ENCODE assay signal across 10 cellular contexts in genomic region chrX:130118396-130118795, GRCh38. TPM values are rescaled to one million over a fixed set of nuclear protein-coding genes. Genes with fewer than 3 reads are reported as not detected.
DNase-seq lines count a peak whose midpoint lies in the region; ATAC-seq, FAIRE-seq and TF ChIP-seq lines count a peak whose summit lies in the region.
"Had no signal": no experiment of that assay in that cellular context is flagged by ENCODE, and none has a peak within 500 bp of the region (broad histone marks: within the 10 kb centered on the region; RNA-seq: fewer than 3 reads in every experiment).

No MANE protein-coding gene starts in this region.

- peaks cover 30% of the 10 kb centered on the region for H3K4me1 Mint-ChIP-seq in T-helper 2 cell treated with Interferon-gamma antibody and Interleukin-4, amounts not matched to agents 5 μg/mL and 100 μg/mL, for 36 hours (ENCODE audit: low read depth)

- peak overlapping the region; percentile 67 for H3K27ac Mint-ChIP-seq in T-helper 2 cell treated with Interferon-gamma antibody and Interleukin-4, amounts not matched to agents 5 μg/mL and 100 μg/mL, for 36 hours
- H3K27ac Mint-ChIP-seq: activated naive CD8-positive, alpha-beta T cell had no signal

- CTCF ChIA-PET in HepG2 (lab: Yijun Ruan, JAX; ENCODE audit: low intra/inter-chr PET ratio, low total read pairs) = no interaction called here

- H3K36me3 ChIP-seq in HepG2 (replicated peaks in 1 of 2; ENCODE audit: control insufficient read depth in 1 of 2, insufficient read depth in 2 of 2, low read length in 2 of 2) (no peaks in the 10 kb centered on the region), right lobe of liver (no peaks in the 10 kb centered on the region), gastroesophageal sphincter (no peaks in the 10 kb centered on the region)

- intact Hi-C loops in HepG2 (cut with micrococcal nuclease; ENCODE audit: unreplicated experiment) (no loop called here), right lobe of liver (cut with DNase I) (no loop called here)

- 0% methylated on average over 1 of the region's 5 CpGs for WGBS in HepG2 (ENCODE audit: low lambda C conversion rate)
- WGBS in right lobe of liver (ENCODE audit: insufficient coverage, low coverage, low lambda C conversion rate, missing lambda C conversion rate) = 70% methylated on average over 2 of the region's 5 CpGs
- WGBS in gastroesophageal sphincter (ENCODE audit: low coverage in 1 of 2), 2 donors = 13% methylated on average over 1 of the region's 5 CpGs; no CpG with 5 or more reads in 1 of the 2 donors

- no peak for TF ChIP-seq RAD21 in HepG2 (CRISPR knock-in tag; IDR thresholded peaks at IDR 0.05)

- H3K27me3 ChIP-seq in HepG2 (ENCODE audit: control insufficient read depth in 1 of 2, insufficient read depth in 2 of 2, low read length in 2 of 2) = no peaks in the 10 kb centered on the region
- H3K27me3 ChIP-seq in right lobe of liver = no peaks in the 10 kb centered on the region
- H3K27me3 ChIP-seq in gastroesophageal sphincter = no peaks in the 10 kb centered on the region

- TF ChIP-seq POLR2A in HepG2 (IDR thresholded peaks at IDR 0.05; ENCODE audit: insufficient read depth in 1 of 2, low read depth in 2 of 2, low read length in 2 of 2) = no peak
- no peak for TF ChIP-seq POLR2A in right lobe of liver (IDR thresholded peaks at IDR 0.05)
- TF ChIP-seq POLR2A in gastroesophageal sphincter (IDR thresholded peaks at IDR 0.05) = no peak

- H3K4me3 ChIP-seq in HepG2 (replicated peaks in 1 of 3; ENCODE audit: insufficient read depth in 1 of 3, low read depth in 2 of 3, low read length in 3 of 3) = peak overlapping the region in 2 of 3 experiments; percentile 39 to 54; a peak in 4 of 6 replicates
- H3K4me3 ChIP-seq in right lobe of liver = no peak overlapping the region
- no peak overlapping the region for H3K4me3 ChIP-seq in gastroesophageal sphincter

- H3K4me1 ChIP-seq in HepG2 (ENCODE audit: insufficient read depth, low read length) (peaks cover 32% of the 10 kb centered on the region), right lobe of liver (no peaks in the 10 kb centered on the region), gastroesophageal sphincter (peaks cover 0 to 22% (median 0%) of the 10 kb centered on the region in 3 donors)

- peaks cover 6% of the 10 kb centered on the region for H3K36me3 Mint-ChIP-seq in T-helper 2 cell treated with Interferon-gamma antibody and Interleukin-4, amounts not matched to agents 5 μg/mL and 100 μg/mL, for 36 hours (ENCODE audit: low read depth)
- H3K36me3 Mint-ChIP-seq: activated naive CD8-positive, alpha-beta T cell had no signal

- ATAC-seq in HepG2 (peak; percentile 6; the same call in 1 of the 3 replicates), right lobe of liver (no peak), gastroesophageal sphincter (no peak)

- no peak overlapping the region for H2AFZ ChIP-seq in HepG2 (ENCODE audit: low read length)

- TF ChIP-seq EP300 in HepG2 (IDR thresholded peaks at IDR 0.05; ENCODE audit: low read depth in 2 of 2, low read length in 2 of 2) (no peak), HepG2 (CRISPR knock-in tag; IDR thresholded peaks at IDR 0.05; ENCODE audit: borderline replicate concordance) (no peak), gastroesophageal sphincter (IDR thresholded peaks at IDR 0.05) (no peak)

- no peaks in the 10 kb centered on the region for H3K27me3 Mint-ChIP-seq in T-helper 2 cell treated with Interferon-gamma antibody and Interleukin-4, amounts not matched to agents 5 μg/mL and 100 μg/mL, for 36 hours (ENCODE audit: low read depth)
- H3K27me3 Mint-ChIP-seq: activated naive CD8-positive, alpha-beta T cell had no signal

- TF ChIP-seq CTCF in HepG2 (CRISPR knock-in tag; IDR thresholded peaks at IDR 0.05) (no peak), right lobe of liver (IDR thresholded peaks at IDR 0.05) (no peak), gastroesophageal sphincter (IDR thresholded peaks at IDR 0.05) (no peak)

- in situ Hi-C loops in HepG2 (cut with HindIII; ENCODE audit: extremely low pct_ligation_motif_present, low pct_unique_long_range_greater_than_20kb) = loop anchor here (5.0 kb wide), 1 partner anchor 36 kb away; no protein-coding TSS in a partner anchor

- FAIRE-seq in HepG2 (lab: Jason Lieb, UNC) (no peak), urothelium cell line (lab: Jason Lieb, UNC) (no peak)

- H3K4me3 Mint-ChIP-seq in T-helper 2 cell treated with Interferon-gamma antibody and Interleukin-4, amounts not matched to agents 5 μg/mL and 100 μg/mL, for 36 hours = peak overlapping the region; percentile 14
- H3K4me3 Mint-ChIP-seq: activated naive CD8-positive, alpha-beta T cell had no signal

- no peaks in the 10 kb centered on the region for H3K9me3 ChIP-seq in HepG2 (ENCODE audit: low read length)
- no peaks in the 10 kb centered on the region for H3K9me3 ChIP-seq in right lobe of liver
- H3K9me3 ChIP-seq in gastroesophageal sphincter = no peaks in the 10 kb centered on the region

- no peak overlapping the region for H3K27ac ChIP-seq in HepG2 (ENCODE audit: extremely low read length, insufficient read depth, low read length)
- no peak overlapping the region for H3K27ac ChIP-seq in right lobe of liver
- peak overlapping the region in 3 of 4 donors; percentile 35 to 79 (median 37) for H3K27ac ChIP-seq in gastroesophageal sphincter

- no peak overlapping the region for H3K9ac ChIP-seq in HepG2 (ENCODE audit: insufficient read depth, low read depth, low read length)

- H3K9me3 Mint-ChIP-seq in T-helper 2 cell treated with Interferon-gamma antibody and Interleukin-4, amounts not matched to agents 5 μg/mL and 100 μg/mL, for 36 hours = no peaks in the 10 kb centered on the region

- POLR2A ChIA-PET in HepG2 (lab: Yijun Ruan, JAX) = interaction anchor here (0.8 to 1.4 kb wide), 2 partner anchors 9 to 47 kb away, joined by 3 to 5 read pairs; partner anchors contain the start of gene AIFM1

- H4K20me1 ChIP-seq in HepG2 (ENCODE audit: insufficient read depth, low read length) = no peaks in the 10 kb centered on the region

- H3K4me2 ChIP-seq in HepG2 (ENCODE audit: low read depth, low read length) = peak overlapping the region; percentile 73

- DNase-seq in HepG2 (ENCODE audit: low spot score) (no peak), right lobe of liver (no peak), urothelium cell line (ENCODE audit: low spot score) (peak; percentile 27), DMS153 treated with DMSO at 0.1 percent for 48 hours (lab: John Stamatoyannopoulos, UW; ENCODE audit: unreplicated experiment) (no peak), NOMO-1 treated with dmso at 0.1 percent for 144 hours (lab: John Stamatoyannopoulos, UW; ENCODE audit: unreplicated experiment) (no peak)
- no peak for DNase-seq in T-helper 2 cell treated with Interferon-gamma antibody and Interleukin-4, amounts not matched to agents 5 μg/mL and 100 μg/mL, for 36 hours (ENCODE audit: low spot score)
- no peak for DNase-seq in stimulated activated CD8-positive, alpha-beta memory T cell treated with anti-CD3 and anti-CD28 coated beads, Interleukin-4, amount 100 ng/mL, for 48 hours
- DNase-seq: DMS79 treated with DMSO at 0.1 percent for 48 hours had no signal

- no peaks in the 10 kb centered on the region for H3K79me2 ChIP-seq in HepG2 (ENCODE audit: insufficient read depth, low read length)

- no TSS peak for BruUV-seq in HepG2 (replicated peaks; lab: Mats Ljungman, UMichigan)

RNA-seq across cellular contexts. Expression of gene ELF4, which starts 8.1 kb away (rescaled TPM):
- total RNA-seq in HepG2 (2016; rRNA removed; fragmentation: Illumina TruSeq; extraction: Trizol) (1.3 and 1.5 TPM in 2 replicates), right lobe of liver (1 to 10 TPM in 5 of 6 experiments, under 1 TPM in 1; 0.80 to 2.8 (median 1.6) TPM), gastroesophageal sphincter (1 to 10 TPM; 4.5 to 9.5 (median 7.5) TPM)
- total RNA-seq in HepG2 (2016; cell fraction: cytosol; rRNA removed; fragmentation: Illumina TruSeq; extraction: Trizol; ENCODE audit: low read depth) = 0.35 and 1.0 TPM in 2 replicates
- 1.3 and 1.4 TPM in 2 replicates for total RNA-seq in HepG2 (2016; cell fraction: insoluble cytoplasmic fraction; rRNA removed; fragmentation: Illumina TruSeq; extraction: Trizol)
- total RNA-seq in HepG2 (2016; cell fraction: membrane; rRNA removed; fragmentation: Illumina TruSeq; extraction: Trizol) = 1.5 and 2.0 TPM in 2 replicates
- 1.0 and 1.5 TPM in 2 replicates for total RNA-seq in HepG2 (2016; cell fraction: nucleus; rRNA removed; fragmentation: Illumina TruSeq; extraction: Trizol)
- 2.6 and 3.2 TPM in 2 replicates for polyA plus RNA-seq in HepG2 (2011; rRNA removed)
- 2.6 and 2.7 TPM in 2 replicates for polyA plus RNA-seq in HepG2 (2011; cell fraction: cytosol; rRNA removed)
- 2.5 and 2.8 TPM in 2 replicates for polyA plus RNA-seq in HepG2 (2011; cell fraction: nucleus; rRNA removed)
- polyA plus RNA-seq in HepG2 (2012) = 3.9 and 4.2 TPM in 2 replicates
- polyA plus RNA-seq in HepG2 (2016; cell fraction: cytosol; fragmentation: Illumina TruSeq; extraction: Trizol; ENCODE audit: low read depth) = 0.44 and 0.53 TPM in 2 replicates
- 1.6 and 1.9 TPM in 2 replicates for polyA plus RNA-seq in HepG2 (2016; cell fraction: insoluble cytoplasmic fraction; fragmentation: Illumina TruSeq; extraction: Trizol; ENCODE audit: low read depth)
- 1.7 and 2.0 TPM in 2 replicates for polyA plus RNA-seq in HepG2 (2016; cell fraction: membrane; fragmentation: Illumina TruSeq; extraction: Trizol; ENCODE audit: low read depth)
- 1.9 and 2.0 TPM in 2 replicates for polyA plus RNA-seq in HepG2 (2016; cell fraction: nucleus; fragmentation: Illumina TruSeq; extraction: Trizol; ENCODE audit: insufficient read depth, low read depth)
- polyA minus RNA-seq in HepG2 (2011; rRNA and poly(A)+ RNA removed; ENCODE audit: low replicate concordance) = 10.0 and 60.2 TPM in 2 replicates
- polyA minus RNA-seq in HepG2 (2011; cell fraction: cytosol; rRNA and poly(A)+ RNA removed) = 3.6 and 4.7 TPM in 2 replicates
- polyA minus RNA-seq in HepG2 (2011; cell fraction: nucleus; rRNA and poly(A)+ RNA removed) = 1.4 and 1.6 TPM in 2 replicates

RNA-seq across cellular contexts. Expression of gene AIFM1, which starts 47.2 kb away (rescaled TPM):
- 46.9 and 69.3 TPM in 2 replicates for total RNA-seq in HepG2 (2016; rRNA removed; fragmentation: Illumina TruSeq; extraction: Trizol)
- total RNA-seq in HepG2 (2016; cell fraction: cytosol; rRNA removed; fragmentation: Illumina TruSeq; extraction: Trizol; ENCODE audit: low read depth) = 12.3 and 17.1 TPM in 2 replicates
- total RNA-seq in HepG2 (2016; cell fraction: insoluble cytoplasmic fraction; rRNA removed; fragmentation: Illumina TruSeq; extraction: Trizol) = 48.7 and 65.5 TPM in 2 replicates
- total RNA-seq in HepG2 (2016; cell fraction: membrane; rRNA removed; fragmentation: Illumina TruSeq; extraction: Trizol) = 23.7 and 29.4 TPM in 2 replicates
- total RNA-seq in HepG2 (2016; cell fraction: nucleus; rRNA removed; fragmentation: Illumina TruSeq; extraction: Trizol) = 47.2 and 56.1 TPM in 2 replicates
- 35.0 and 42.8 TPM in 2 replicates for polyA plus RNA-seq in HepG2 (2011; rRNA removed)
- polyA plus RNA-seq in HepG2 (2011; cell fraction: cytosol; rRNA removed) = 37.1 and 44.4 TPM in 2 replicates
- 11.8 and 14.9 TPM in 2 replicates for polyA plus RNA-seq in HepG2 (2011; cell fraction: nucleus; rRNA removed)
- 35.1 and 40.3 TPM in 2 replicates for polyA plus RNA-seq in HepG2 (2012)
- polyA plus RNA-seq in HepG2 (2016; cell fraction: cytosol; fragmentation: Illumina TruSeq; extraction: Trizol; ENCODE audit: low read depth) = 24.7 and 26.6 TPM in 2 replicates
- polyA plus RNA-seq in HepG2 (2016; cell fraction: insoluble cytoplasmic fraction; fragmentation: Illumina TruSeq; extraction: Trizol; ENCODE audit: low read depth) = 85.8 and 88.7 TPM in 2 replicates
- 26.3 and 31.8 TPM in 2 replicates for polyA plus RNA-seq in HepG2 (2016; cell fraction: membrane; fragmentation: Illumina TruSeq; extraction: Trizol; ENCODE audit: low read depth)
- polyA plus RNA-seq in HepG2 (2016; cell fraction: nucleus; fragmentation: Illumina TruSeq; extraction: Trizol; ENCODE audit: insufficient read depth, low read depth) = 67.7 and 76.4 TPM in 2 replicates
- polyA minus RNA-seq in HepG2 (2011; rRNA and poly(A)+ RNA removed; ENCODE audit: low replicate concordance) = 13.9 and 27.6 TPM in 2 replicates
- polyA minus RNA-seq in HepG2 (2011; cell fraction: cytosol; rRNA and poly(A)+ RNA removed) = 21.3 and 25.6 TPM in 2 replicates
- 11.3 and 13.1 TPM in 2 replicates for polyA minus RNA-seq in HepG2 (2011; cell fraction: nucleus; rRNA and poly(A)+ RNA removed)
- 10 to 100 TPM; 63.4 to 90.0 (median 76.7) TPM for total RNA-seq in right lobe of liver
- 10 to 100 TPM; 14.0 to 25.5 (median 16.9) TPM for total RNA-seq in gastroesophageal sphincter

RNA-seq across cellular contexts. Expression of gene RAB33A, which starts 53.4 kb away (rescaled TPM):
- not detected in 2 replicates for total RNA-seq in HepG2 (2016; rRNA removed; fragmentation: Illumina TruSeq; extraction: Trizol)
- total RNA-seq in HepG2 (2016; cell fraction: cytosol; rRNA removed; fragmentation: Illumina TruSeq; extraction: Trizol; ENCODE audit: low read depth) = not detected in 2 replicates
- not detected in 2 replicates for total RNA-seq in HepG2 (2016; cell fraction: insoluble cytoplasmic fraction; rRNA removed; fragmentation: Illumina TruSeq; extraction: Trizol)
- not detected in 2 replicates for total RNA-seq in HepG2 (2016; cell fraction: membrane; rRNA removed; fragmentation: Illumina TruSeq; extraction: Trizol)
- total RNA-seq in HepG2 (2016; cell fraction: nucleus; rRNA removed; fragmentation: Illumina TruSeq; extraction: Trizol) = not detected in 2 replicates
- polyA plus RNA-seq in HepG2 (2011; rRNA removed) = 0.18 and 0.26 TPM in 2 replicates
- polyA plus RNA-seq in HepG2 (2011; cell fraction: cytosol; rRNA removed) = 0.24 and 0.42 TPM in 2 replicates
- polyA plus RNA-seq in HepG2 (2011; cell fraction: nucleus; rRNA removed) = 0.26 TPM in 1 of 2 replicates, not detected in the other
- not detected in 2 replicates for polyA plus RNA-seq in HepG2 (2012)
- polyA plus RNA-seq in HepG2 (2016; cell fraction: cytosol; fragmentation: Illumina TruSeq; extraction: Trizol; ENCODE audit: low read depth) = not detected in 2 replicates
- not detected in 2 replicates for polyA plus RNA-seq in HepG2 (2016; cell fraction: insoluble cytoplasmic fraction; fragmentation: Illumina TruSeq; extraction: Trizol; ENCODE audit: low read depth)
- not detected in 2 replicates for polyA plus RNA-seq in HepG2 (2016; cell fraction: membrane; fragmentation: Illumina TruSeq; extraction: Trizol; ENCODE audit: low read depth)
- not detected in 2 replicates for polyA plus RNA-seq in HepG2 (2016; cell fraction: nucleus; fragmentation: Illumina TruSeq; extraction: Trizol; ENCODE audit: insufficient read depth, low read depth)
- not detected in 2 replicates for polyA minus RNA-seq in HepG2 (2011; rRNA and poly(A)+ RNA removed; ENCODE audit: low replicate concordance)
- not detected in 2 replicates for polyA minus RNA-seq in HepG2 (2011; cell fraction: cytosol; rRNA and poly(A)+ RNA removed)
- 0.39 TPM in 1 of 2 replicates, not detected in the other for polyA minus RNA-seq in HepG2 (2011; cell fraction: nucleus; rRNA and poly(A)+ RNA removed)
- total RNA-seq in right lobe of liver = under 1 TPM in 5 of 6 experiments, not detected in 1; 0.20 to 0.81 (median 0.55) TPM
- 1 to 10 TPM in 1 of 4 donors, under 1 TPM in 1, not detected in 2; 0.93 to 1.2 TPM for total RNA-seq in gastroesophageal sphincter

Comparison
In these comparisons a context has a peak if more than half of its experiments do, and no peak if none do; other contexts are left out.
1. H3K4me3 ChIP-seq: peak in HepG2 (2 of 3); none in right lobe of liver (0 of 3) and gastroesophageal sphincter (0 of 2).
2. H3K27ac ChIP-seq: peak in gastroesophageal sphincter (3 of 4); none in HepG2 (single experiment) and right lobe of liver (0 of 3).